Comparison of ENCODE assay signal across 24 cellular contexts in genomic region chr20:23167436-23167835, GRCh38.
"Had no signal": no experiment of that assay in that cellular context is flagged by ENCODE, and none has a peak within 500 bp of the region (broad histone marks: within the 10 kb centered on the region; RNA-seq: fewer than 3 reads in every experiment).

No MANE protein-coding gene starts in this region.

- H3K4me1 Mint-ChIP-seq: central memory CD8-positive, alpha-beta T cell had no signal

- DNase-seq: activated CD4-positive, alpha-beta memory T cell treated with anti-CD3 and anti-CD28 coated beads for 36 hours; activated CD4-positive, alpha-beta T cell treated with anti-CD3 and anti-CD28 coated beads for 4 hours; activated gamma-delta T cell treated with Interleukin-2 at 50 U/mL for 16 hours; activated T-cell treated with anti-CD3 and anti-CD28 coated beads for 4 hours; body of pancreas; colonic mucosa; foreskin melanocyte; glutamatergic neuron; hypothalamus; left lung; mammary epithelial cell; nephron progenitor cell; nucleus accumbens; stimulated activated CD4-positive, alpha-beta T cell treated with anti-CD3 and anti-CD28 coated beads, Interleukin-1b, Interleukin-23, amount 100 ng/mL, for 48 hours; stimulated activated naive CD8-positive, alpha-beta T cell treated with anti-CD3 and anti-CD28 coated beads, Interleukin-15, Interleukin-2, amounts not matched to agents 100 U/mL and 50 U/mL, for 24 hours; substantia nigra; SW 1271; uterus had no signal

- H3K27me3 ChIP-seq: body of pancreas, colonic mucosa, left lung, tibial artery, uterus had no signal

- H3K27me3 Mint-ChIP-seq: activated CD4-positive, alpha-beta memory T cell treated with anti-CD3 and anti-CD28 coated beads for 36 hours had no signal

- H3K27ac ChIP-seq: body of pancreas, colonic mucosa, left lung, tibial artery, uterus had no signal

- H3K27ac Mint-ChIP-seq: activated CD4-positive, alpha-beta memory T cell treated with anti-CD3 and anti-CD28 coated beads for 36 hours; activated naive CD4-positive, alpha-beta T cell treated with anti-CD3 and anti-CD28 coated beads, Interleukin-2, amount 50 U/mL, for 72 hours; activated T-helper 1 cell treated with anti-CD3 and anti-CD28 coated beads, Interleukin-12 subunit alpha, Interleukin-12 subunit beta, Interleukin-2, Interleukin-4 antibody, amounts not matched to agents 30 ng/mL and 10 ng/mL and 1 ng/mL, durations not matched to agents 14 hours and 24 hours and 36 hours; nephron progenitor cell; WTC11 had no signal

- H3K4me3 ChIP-seq: body of pancreas, colonic mucosa, left lung, tibial artery, uterus had no signal

- H3K4me1 ChIP-seq: body of pancreas, uterus had no signal

- H3K9me3 Mint-ChIP-seq: activated CD4-positive, alpha-beta memory T cell treated with anti-CD3 and anti-CD28 coated beads for 36 hours; activated naive CD4-positive, alpha-beta T cell treated with anti-CD3 and anti-CD28 coated beads, Interleukin-2, amount 50 U/mL, for 72 hours; activated T-helper 1 cell treated with anti-CD3 and anti-CD28 coated beads, Interleukin-12 subunit alpha, Interleukin-12 subunit beta, Interleukin-2, Interleukin-4 antibody, amounts not matched to agents 30 ng/mL and 10 ng/mL and 1 ng/mL, durations not matched to agents 14 hours and 24 hours and 36 hours; central memory CD8-positive, alpha-beta T cell; nephron progenitor cell had no signal

- H3K36me3 ChIP-seq: colonic mucosa, left lung, tibial artery, uterus had no signal

- H3K9me3 ChIP-seq: body of pancreas, colonic mucosa, left lung, tibial artery, uterus had no signal

- H3K4me3 Mint-ChIP-seq: activated CD4-positive, alpha-beta memory T cell treated with anti-CD3 and anti-CD28 coated beads for 36 hours; activated T-helper 1 cell treated with anti-CD3 and anti-CD28 coated beads, Interleukin-12 subunit alpha, Interleukin-12 subunit beta, Interleukin-2, Interleukin-4 antibody, amounts not matched to agents 30 ng/mL and 10 ng/mL and 1 ng/mL, durations not matched to agents 14 hours and 24 hours and 36 hours; central memory CD8-positive, alpha-beta T cell; nephron progenitor cell; WTC11 had no signal

- ATAC-seq: activated naive CD4-positive, alpha-beta T cell treated with anti-CD3 and anti-CD28 coated beads, Interleukin-2, amount 50 U/mL, for 72 hours; body of pancreas; esophagus mucosa; left lung; stimulated activated naive CD8-positive, alpha-beta T cell treated with anti-CD3 and anti-CD28 coated beads, Interleukin-15, Interleukin-2, amounts not matched to agents 100 U/mL and 50 U/mL, for 24 hours; WTC11 had no signal
